Comparison of ENCODE assay signal across 21 cellular contexts in genomic region chr6:4808396-4808795, GRCh38. TPM values are rescaled to one million over a fixed set of nuclear protein-coding genes. Genes with fewer than 3 reads are reported as not detected.
DNase-seq lines count a peak whose midpoint lies in the region; ATAC-seq, FAIRE-seq and TF ChIP-seq lines count a peak whose summit lies in the region.
"Had no signal": no experiment of that assay in that cellular context is flagged by ENCODE, and none has a peak within 500 bp of the region (broad histone marks: within the 10 kb centered on the region; RNA-seq: fewer than 3 reads in every experiment).

No MANE protein-coding gene starts in this region.

- peaks cover 7% of the 10 kb centered on the region; the same call in 1 of the 2 replicates for H3K9me3 ChIP-seq in HepG2 (ENCODE audit: low read length)
- no peaks in the 10 kb centered on the region for H3K9me3 ChIP-seq in right lobe of liver
- peaks cover 6% of the 10 kb centered on the region for H3K9me3 ChIP-seq in K562 (replicated peaks; ENCODE audit: control insufficient read depth, insufficient read depth, low read depth, low read length)
- H3K9me3 ChIP-seq in smooth muscle cell (replicated peaks; ENCODE audit: low read depth) = no peaks in the 10 kb centered on the region
- H3K9me3 ChIP-seq in tibial nerve = no peaks in the 10 kb centered on the region
- H3K9me3 ChIP-seq: A549, Caco-2 had no signal

- H3K4me1 ChIP-seq in HepG2 (ENCODE audit: insufficient read depth, low read length) (peaks cover 58% of the 10 kb centered on the region), right lobe of liver (no peaks in the 10 kb centered on the region), K562 (replicated peaks in 1 of 2; ENCODE audit: control insufficient read depth in 2 of 2, insufficient read depth in 2 of 2, low read length in 2 of 2) (peaks cover 11 to 22% of the 10 kb centered on the region in 2 experiments; a peak in 4 of 5 replicates), smooth muscle cell (ENCODE audit: low read depth) (peaks cover 20% of the 10 kb centered on the region), tibial nerve (peaks cover 0 to 32% (median 3%) of the 10 kb centered on the region in 4 donors)

- H4K20me1 ChIP-seq in HepG2 (ENCODE audit: insufficient read depth, low read length) = peaks cover 39% of the 10 kb centered on the region
- peaks cover 25% of the 10 kb centered on the region for H4K20me1 ChIP-seq in K562 (replicated peaks; ENCODE audit: control insufficient read depth, insufficient read depth, low read length)
- H4K20me1 ChIP-seq in smooth muscle cell (ENCODE audit: low read depth) = peaks cover 95% of the 10 kb centered on the region

- no peak for TF ChIP-seq EP300 in HepG2 (IDR thresholded peaks at IDR 0.05; ENCODE audit: low read depth in 2 of 2, low read length in 2 of 2)
- TF ChIP-seq EP300 in HepG2 (CRISPR knock-in tag; IDR thresholded peaks at IDR 0.05; ENCODE audit: borderline replicate concordance) = no peak
- no peak for TF ChIP-seq EP300 in K562 (IDR thresholded peaks at IDR 0.05; ENCODE audit: low read length)
- no peak for TF ChIP-seq EP300 in tibial nerve (IDR thresholded peaks at IDR 0.05)

- H3K36me3 ChIP-seq in HepG2 (replicated peaks in 1 of 2; ENCODE audit: control insufficient read depth in 1 of 2, insufficient read depth in 2 of 2, low read length in 2 of 2) (no peaks in the 10 kb centered on the region), right lobe of liver (no peaks in the 10 kb centered on the region), K562 (ENCODE audit: control insufficient read depth, insufficient read depth, low read length) (0 out of 3 replicates have a peak, but pooled peaks cover 2% of the 10 kb centered on the region), smooth muscle cell (ENCODE audit: low read depth) (no peaks in the 10 kb centered on the region), tibial nerve (no peaks in the 10 kb centered on the region)

- TF ChIP-seq POLR2A in HepG2 (IDR thresholded peaks at IDR 0.05; ENCODE audit: insufficient read depth in 1 of 2, low read depth in 2 of 2, low read length in 2 of 2) (no peak), right lobe of liver (IDR thresholded peaks at IDR 0.05) (no peak), K562 (conservative IDR thresholded peaks at IDR 0.05) (no peak), tibial nerve (IDR thresholded peaks at IDR 0.05) (no peak)

- peaks cover 6% of the 10 kb centered on the region for H3K9me1 ChIP-seq in K562 (ENCODE audit: control insufficient read depth, insufficient read depth, low read length)

- POLR2A ChIA-PET in HepG2 (lab: Yijun Ruan, JAX) = no interaction called here
- POLR2A ChIA-PET in K562 (lab: Yijun Ruan, JAX) = interaction anchor here (0.8 to 1.2 kb wide), 2 partner anchors 15 to 195 kb away, joined by 3 read pairs; no protein-coding TSS in a partner anchor

- H3K27ac ChIP-seq in HepG2 (ENCODE audit: extremely low read length, insufficient read depth, low read length) (no peak overlapping the region), right lobe of liver (no peak overlapping the region), K562 (ENCODE audit: extremely low read depth, low read depth, low read length) (no peak overlapping the region), smooth muscle cell (ENCODE audit: low read depth) (peak overlapping the region; percentile 95), tibial nerve (no peak overlapping the region)
- H3K27ac ChIP-seq: 22Rv1; BLaER1 treated with 17β-estradiol and CSF1 and Interleukin-3, amounts not matched to agents 10 nM and 100 nM; C4-2B had no signal

- ATAC-seq in HepG2 (no peak), right lobe of liver (no peak), K562 (no peak), GM21360 (IDR thresholded peaks at IDR 0.05; ENCODE audit: unreplicated experiment) (no peak)
- ATAC-seq: A549; CD8-positive, alpha-beta T cell had no signal

- H3K27me3 ChIP-seq in HepG2 (ENCODE audit: control insufficient read depth in 1 of 2, insufficient read depth in 2 of 2, low read length in 2 of 2) (no peaks in the 10 kb centered on the region), right lobe of liver (no peaks in the 10 kb centered on the region), K562 (ENCODE audit: control insufficient read depth in 2 of 2, insufficient read depth in 2 of 2, low read length in 2 of 2) (no peaks in the 10 kb centered on the region), smooth muscle cell (ENCODE audit: low read depth) (no peaks in the 10 kb centered on the region), tibial nerve (no peaks in the 10 kb centered on the region)
- H3K27me3 ChIP-seq: BLaER1 treated with 17β-estradiol and CSF1 and Interleukin-3, amounts not matched to agents 10 nM and 100 nM had no signal

- TF ChIP-seq CTCF in HepG2 (CRISPR knock-in tag; IDR thresholded peaks at IDR 0.05) (no peak), right lobe of liver (IDR thresholded peaks at IDR 0.05) (no peak), K562 (IDR thresholded peaks at IDR 0.05 in 2 of 3, conservative IDR thresholded peaks at IDR 0.05 in 1 of 3; ENCODE audit: insufficient read depth in 2 of 3, low read depth in 1 of 3, low read length in 3 of 3) (no peak), smooth muscle cell (IDR thresholded peaks at IDR 0.05; ENCODE audit: borderline replicate concordance, insufficient read depth, poor library complexity, severe bottlenecking) (no peak), tibial nerve (IDR thresholded peaks at IDR 0.05) (no peak)

- H3K9ac ChIP-seq in HepG2 (ENCODE audit: insufficient read depth, low read depth, low read length) (no peak overlapping the region), K562 (ENCODE audit: insufficient read depth in 1 of 2, low read depth in 2 of 2, low read length in 2 of 2) (no peak overlapping the region), smooth muscle cell (ENCODE audit: low read depth) (no peak overlapping the region)
- H3K9ac ChIP-seq: BLaER1 treated with 17β-estradiol and CSF1 and Interleukin-3, amounts not matched to agents 10 nM and 100 nM had no signal

- DNase-seq in HepG2 (ENCODE audit: low spot score) (no peak), right lobe of liver (no peak), K562 (ENCODE audit: extremely low read depth in 1 of 4, low spot score in 3 of 4) (no peak), smooth muscle cell (lab: John Stamatoyannopoulos, UW; ENCODE audit: unreplicated experiment) (no peak), tibial nerve (ENCODE audit: low spot score in 2 of 2) (no peak)
- DNase-seq: AML-193; Caco-2; Calu3; CD4-positive, alpha-beta T cell; CD8-positive, alpha-beta T cell; DMS79 treated with DMSO at 0.1 percent for 48 hours; GF-D8 had no signal

- H3K4me2 ChIP-seq in HepG2 (ENCODE audit: low read depth, low read length) (no peak overlapping the region), K562 (ENCODE audit: insufficient read depth, low read length) (no peak overlapping the region), smooth muscle cell (no peak overlapping the region)
- H3K4me2 ChIP-seq: A549; BLaER1 treated with 17β-estradiol and CSF1 and Interleukin-3, amounts not matched to agents 10 nM and 100 nM had no signal

- BruUV-seq in HepG2 (replicated peaks; lab: Mats Ljungman, UMichigan) (no TSS peak), K562 (replicated peaks; lab: Mats Ljungman, UMichigan) (no TSS peak)

- H3K79me2 ChIP-seq in HepG2 (ENCODE audit: insufficient read depth, low read length) (peaks cover 67% of the 10 kb centered on the region), K562 (ENCODE audit: control insufficient read depth, insufficient read depth, low read length) (peaks cover 96% of the 10 kb centered on the region), smooth muscle cell (ENCODE audit: low read depth) (peaks cover 93% of the 10 kb centered on the region)

- WGBS in HepG2 (ENCODE audit: low lambda C conversion rate) = 91% methylated on average over 6 of the region's 6 CpGs
- 97% methylated on average over 6 of the region's 6 CpGs for WGBS in right lobe of liver (ENCODE audit: insufficient coverage, low coverage, low lambda C conversion rate, missing lambda C conversion rate)
- 96% methylated on average over 6 of the region's 6 CpGs for WGBS in K562 (ENCODE audit: insufficient coverage, low coverage, missing lambda C conversion rate)
- WGBS in smooth muscle cell (ENCODE audit: low lambda C conversion rate) = 91% methylated on average over 6 of the region's 6 CpGs
- 97% methylated on average over 6 of the region's 6 CpGs for WGBS in tibial nerve, 2 donors

- H2AFZ ChIP-seq in HepG2 (ENCODE audit: low read length) (no peak overlapping the region), K562 (ENCODE audit: low read depth, low read length) (no peak overlapping the region), smooth muscle cell (ENCODE audit: low read depth) (no peak overlapping the region)

- CTCF ChIA-PET in HepG2 (lab: Yijun Ruan, JAX; ENCODE audit: low intra/inter-chr PET ratio, low total read pairs) = no interaction called here
- CTCF ChIA-PET in K562 (lab: Yijun Ruan, JAX; ENCODE audit: low intra/inter-chr PET ratio) = no interaction called here

- intact Hi-C loops in HepG2 (cut with micrococcal nuclease; ENCODE audit: unreplicated experiment) = no loop called here
- intact Hi-C loops in right lobe of liver (cut with DNase I) = no loop called here
- intact Hi-C loops in K562 (cut with micrococcal nuclease) = no loop called here

- TF ChIP-seq RAD21 in HepG2 (CRISPR knock-in tag; IDR thresholded peaks at IDR 0.05) (no peak), K562 (CRISPR knock-in tag; conservative IDR thresholded peaks at IDR 0.05 in 1 of 2, IDR thresholded peaks at IDR 0.05 in 1 of 2) (no peak)

- FAIRE-seq in HepG2 (lab: Jason Lieb, UNC) (no peak), K562 (lab: Jason Lieb, UNC) (no peak)
- FAIRE-seq: A549, D721Med, G401.6, GM12892, GM18507 had no signal

- H3F3A ChIP-seq in smooth muscle cell (ENCODE audit: low read depth) = peaks cover 11% of the 10 kb centered on the region

- no peak overlapping the region for H3K4me3 ChIP-seq in HepG2 (replicated peaks in 1 of 3; ENCODE audit: insufficient read depth in 1 of 3, low read depth in 2 of 3, low read length in 3 of 3)
- no peak overlapping the region for H3K4me3 ChIP-seq in right lobe of liver
- no peak overlapping the region for H3K4me3 ChIP-seq in K562
- no peak overlapping the region for H3K4me3 ChIP-seq in smooth muscle cell
- no peak overlapping the region for H3K4me3 ChIP-seq in tibial nerve
- H3K4me3 ChIP-seq: A549 had no signal

- in situ Hi-C loops in HepG2 (cut with HindIII; ENCODE audit: extremely low pct_ligation_motif_present, low pct_unique_long_range_greater_than_20kb) (no loop called here), K562 (cut with MboI) (no loop called here)

RNA-seq across cellular contexts. Expression of gene CDYL, which starts 32.2 kb away (rescaled TPM):
- total RNA-seq in HepG2 (2016; rRNA removed; fragmentation: Illumina TruSeq; extraction: Trizol) = 52.8 and 105 TPM in 2 replicates
- total RNA-seq in HepG2 (2016; cell fraction: cytosol; rRNA removed; fragmentation: Illumina TruSeq; extraction: Trizol; ENCODE audit: low read depth) = 1,210 and 1,368 TPM in 2 replicates
- total RNA-seq in HepG2 (2016; cell fraction: insoluble cytoplasmic fraction; rRNA removed; fragmentation: Illumina TruSeq; extraction: Trizol) = 56.4 and 106 TPM in 2 replicates
- total RNA-seq in HepG2 (2016; cell fraction: membrane; rRNA removed; fragmentation: Illumina TruSeq; extraction: Trizol) = 414 and 455 TPM in 2 replicates
- 38.9 and 41.7 TPM in 2 replicates for total RNA-seq in HepG2 (2016; cell fraction: nucleus; rRNA removed; fragmentation: Illumina TruSeq; extraction: Trizol)
- polyA plus RNA-seq in HepG2 (2011; rRNA removed) = 22.8 and 23.6 TPM in 2 replicates
- 14.1 and 17.2 TPM in 2 replicates for polyA plus RNA-seq in HepG2 (2011; cell fraction: cytosol; rRNA removed)
- polyA plus RNA-seq in HepG2 (2011; cell fraction: nucleus; rRNA removed) = 16.4 and 18.2 TPM in 2 replicates
- 14.2 and 14.9 TPM in 2 replicates for polyA plus RNA-seq in HepG2 (2012)
- 3.8 and 5.1 TPM in 2 replicates for polyA plus RNA-seq in HepG2 (2016; cell fraction: cytosol; fragmentation: Illumina TruSeq; extraction: Trizol; ENCODE audit: low read depth)
- polyA plus RNA-seq in HepG2 (2016; cell fraction: insoluble cytoplasmic fraction; fragmentation: Illumina TruSeq; extraction: Trizol; ENCODE audit: low read depth) = 16.2 and 19.7 TPM in 2 replicates
- polyA plus RNA-seq in HepG2 (2016; cell fraction: membrane; fragmentation: Illumina TruSeq; extraction: Trizol; ENCODE audit: low read depth) = 9.3 and 9.9 TPM in 2 replicates
- polyA plus RNA-seq in HepG2 (2016; cell fraction: nucleus; fragmentation: Illumina TruSeq; extraction: Trizol; ENCODE audit: insufficient read depth, low read depth) = 16.1 and 21.7 TPM in 2 replicates
- 28.9 and 29.6 TPM in 2 replicates for polyA minus RNA-seq in HepG2 (2011; rRNA and poly(A)+ RNA removed; ENCODE audit: low replicate concordance)
- 59.2 and 78.5 TPM in 2 replicates for polyA minus RNA-seq in HepG2 (2011; cell fraction: cytosol; rRNA and poly(A)+ RNA removed)
- 26.9 and 40.7 TPM in 2 replicates for polyA minus RNA-seq in HepG2 (2011; cell fraction: nucleus; rRNA and poly(A)+ RNA removed)
- 10 to 100 TPM in 5 of 6 experiments, 1 to 10 TPM in 1; 5.0 to 16.1 (median 13.1) TPM for total RNA-seq in right lobe of liver
- total RNA-seq in K562 (2011; cell fraction: chromatin; rRNA removed; ENCODE audit: low replicate concordance) = 97.4 and 107 TPM in 2 replicates
- 24.0 and 27.2 TPM in 2 replicates for total RNA-seq in K562 (2011; cell fraction: nucleolus; rRNA removed)
- 47.5 and 53.3 TPM in 2 replicates for total RNA-seq in K562 (2011; cell fraction: nucleoplasm; rRNA removed)
- total RNA-seq in K562 (2014; rRNA removed) = 28.2 and 29.1 TPM in 2 replicates
- 40.8 and 49.6 TPM in 2 replicates for total RNA-seq in K562 (2014; rRNA removed; fragmentation: Illumina TruSeq; extraction: Trizol)
- total RNA-seq in K562 (2015; rRNA removed; fragmentation: Illumina TruSeq; extraction: Trizol) = 40.1 and 43.3 TPM in 2 replicates
- 42.3 and 44.8 TPM in 2 replicates for total RNA-seq in K562 (2021)
- polyA plus RNA-seq in K562 (2011; rRNA removed) = 45.2 and 45.8 TPM in 2 replicates
- 17.9 and 27.1 TPM in 2 replicates for polyA plus RNA-seq in K562 (2011; cell fraction: cytosol; rRNA removed)
- polyA plus RNA-seq in K562 (2011; cell fraction: nucleus; rRNA removed) = 32.7 and 41.9 TPM in 2 replicates
- 19.0 and 20.5 TPM in 2 replicates for polyA plus RNA-seq in K562 (2012)
- 39.0 and 42.1 TPM in 2 replicates for polyA plus RNA-seq in K562 (2014; fragmentation: Illumina TruSeq; extraction: Trizol)
- 1 to 10 TPM; 8.1 to 8.9 TPM for polyA plus RNA-seq in K562 (2014; fragmentation: Nextera tagmentation; extraction: Ambion mirVana)
- 21.9 and 23.0 TPM in 2 replicates for polyA plus RNA-seq in K562 (2014; rRNA removed)
- 137 and 190 TPM in 2 replicates for polyA minus RNA-seq in K562 (2011; rRNA and poly(A)+ RNA removed)
- polyA minus RNA-seq in K562 (2011; cell fraction: cytosol; rRNA and poly(A)+ RNA removed) = 45.0 and 56.9 TPM in 2 replicates
- 19.1 and 40.3 TPM in 2 replicates for polyA minus RNA-seq in K562 (2011; cell fraction: nucleus; rRNA and poly(A)+ RNA removed)
- 34.5 and 49.9 TPM in 2 replicates for total RNA-seq in smooth muscle cell
- 28.7 and 37.2 TPM in 2 replicates for polyA plus RNA-seq in smooth muscle cell
- 10 to 100 TPM; 20.3 to 37.5 (median 31.7) TPM for total RNA-seq in tibial nerve

Comparison
In these comparisons a context has a peak if more than half of its experiments do, and no peak if none do; other contexts are left out.
1. Of the 241 proteins assayed by ChIP-seq in both HepG2 and K562: peak only in HepG2: ZBTB33; only in K562: none; in both: ZBTB40; in neither: 239.